36 cellular contexts compared by ENCODE assay signal in genomic region chr9:12155731-12156130, GRCh38.
"Had no signal": no experiment of that assay in that cellular context is flagged by ENCODE, and none has a peak within 500 bp of the region (broad histone marks: within the 10 kb centered on the region; RNA-seq: fewer than 3 reads in every experiment).

No MANE protein-coding gene starts in this region.

- H3K27ac ChIP-seq: KMS-11 had no signal

- H3K27me3 ChIP-seq: MG63 had no signal

- H3K36me3 ChIP-seq: MG63 had no signal

- H3K9ac ChIP-seq: KMS-11 had no signal

- H3K4me2 ChIP-seq: KMS-11 had no signal

- H3K9me3 ChIP-seq: MG63 had no signal

- H3K4me3 ChIP-seq: MG63 had no signal

- DNase-seq: Karpas-422, Kasumi-1, MG63, MM.1S, MV-4-11, NCI-H1048, NCI-H1092, NCI-H1092 treated with DMSO at 0.1 percent for 48 hours, NCI-H1105, NCI-H1105 treated with DMSO at 0.1 percent for 48 hours, NCI-H1417 treated with DMSO at 0.1 percent for 48 hours, NCI-H1436, NCI-H1436 treated with DMSO at 0.1 percent for 48 hours, NCI-H146, NCI-H1694, NCI-H1694 treated with DMSO at 0.1 percent for 48 hours, NCI-H187, NCI-H187 treated with DMSO at 0.1 percent for 48 hours, NCI-H1930, NCI-H2029, NCI-H2029 treated with DMSO at 0.1 percent for 48 hours, NCI-H2081, NCI-H2081 treated with DMSO at 0.1 percent for 48 hours, NCI-H2107, NCI-H2171, NCI-H2171 treated with DMSO at 0.1 percent for 48 hours, NCI-H2227 treated with DMSO at 0.1 percent for 48 hours, NCI-H226, NCI-H345, NCI-H446, NCI-H446 treated with DMSO at 0.1 percent for 48 hours, NCI-H510A, NCI-H510A treated with DMSO at 0.1 percent for 48 hours, NCI-H524, NCI-H524 treated with DMSO at 0.1 percent for 48 hours had no signal
